In genomic region chr18:5195656-5196055, GRCh38 we compare ENCODE assay signal across 1 cellular context.
TF ChIP-seq lines count a peak whose summit lies in the region.

No MANE protein-coding gene starts in this region.

TF ChIP-seq in neural cell, 6 proteins besides CTCF, POLR2A, EP300 and RAD21:
- TF ChIP-seq MXI1 (conservative IDR thresholded peaks at IDR 0.05; ENCODE audit: poor library complexity, severe bottlenecking) = no peak
- no peak for TF ChIP-seq POLR2AphosphoS5 (IDR thresholded peaks at IDR 0.05)
- no peak for TF ChIP-seq EZH2 (IDR thresholded peaks at IDR 0.05; ENCODE audit: borderline replicate concordance, insufficient read depth, low read length, poor library complexity, severe bottlenecking)
- no peak for TF ChIP-seq SMC3 (conservative IDR thresholded peaks at IDR 0.05; ENCODE audit: poor library complexity)
- TF ChIP-seq TAF1 (IDR thresholded peaks at IDR 0.05; ENCODE audit: low read depth) = no peak
- no peak for TF ChIP-seq REST (IDR thresholded peaks at IDR 0.05; ENCODE audit: borderline replicate concordance)
